8 cellular contexts compared by ENCODE assay signal in the genomic region with DNA sequence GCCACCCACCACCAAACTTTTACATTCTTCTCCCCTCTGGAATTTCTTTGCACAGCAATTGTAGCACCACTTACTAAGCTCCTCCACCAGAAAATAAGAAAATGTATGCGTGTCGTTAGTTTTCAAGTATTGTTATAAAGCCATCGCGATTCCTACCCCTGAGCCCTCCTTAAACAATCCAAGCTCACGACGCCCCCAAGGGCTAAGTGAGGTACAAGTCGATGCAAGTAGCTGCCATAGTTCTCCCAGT. TPM values are rescaled to one million over a fixed set of nuclear protein-coding genes. Genes with fewer than 3 reads are reported as not detected.
DNase-seq lines count a peak whose midpoint lies in the region; ATAC-seq and TF ChIP-seq lines count a peak whose summit lies in the region.

No MANE protein-coding gene starts in this region.

- H3K27ac ChIP-seq in AG04450 (ENCODE audit: low read depth, low read length) (peak overlapping the region; percentile 87), WERI-Rb-1 (no peak overlapping the region), sigmoid colon (peak overlapping the region; percentile 93 to 95 (median 94))

- POLR2A ChIA-PET in AG04450 (lab: Yijun Ruan, JAX) = interaction anchor here (0.6 to 3.3 kb wide), 4 partner anchors 14 to 350 kb away, joined by 3 to 18 read pairs (median 6); partner anchors contain the start of gene FRAT1

- 2 to 4% methylated on average over 7 of the region's 7 CpGs for WGBS in sigmoid colon, 2 donors

- CTCF ChIA-PET in AG04450 (lab: Charles Lee) = interaction anchor here (0.7 to 2.7 kb wide), 10 partner anchors 10 to 260 kb away, joined by 3 to 35 read pairs (median 8); partner anchors contain the start of gene FRAT1

- H3K27me3 ChIP-seq in AG04450 (ENCODE audit: control insufficient read depth, insufficient read depth, low read length) = peaks cover 28% of the 10 kb centered on the region
- peaks cover 2% of the 10 kb centered on the region; the same call in 1 of the 2 replicates for H3K27me3 ChIP-seq in H7 (ENCODE audit: control insufficient read depth, insufficient read depth, low read length)
- H3K27me3 ChIP-seq in WERI-Rb-1 (ENCODE audit: insufficient read depth, low read depth, severe bottlenecking) = no peaks in the 10 kb centered on the region
- H3K27me3 ChIP-seq in sigmoid colon = no peaks in the 10 kb centered on the region

- TF ChIP-seq CTCF in AG04450 (IDR thresholded peaks at IDR 0.05; ENCODE audit: low read depth, low read length) (peak; percentile 23; the same call in 1 of the 2 replicates), WERI-Rb-1 (IDR thresholded peaks at IDR 0.05; ENCODE audit: low read depth, low read length) (peak; percentile 26; the same call in 1 of the 2 replicates), fibroblast of villous mesenchyme (IDR thresholded peaks at IDR 0.05; ENCODE audit: insufficient read depth, low read depth, low read length) (peak; percentile 21), sigmoid colon (IDR thresholded peaks at IDR 0.05) (no peak), omental fat pad (IDR thresholded peaks at IDR 0.05) (no peak)

- peaks cover 4% of the 10 kb centered on the region for H3K36me3 ChIP-seq in H7 (replicated peaks; ENCODE audit: control insufficient read depth, insufficient read depth, low read length)
- H3K36me3 ChIP-seq in WERI-Rb-1 = peaks cover 4% of the 10 kb centered on the region
- peaks cover 0 to 14% (median 0%) of the 10 kb centered on the region in 4 donors for H3K36me3 ChIP-seq in sigmoid colon

- intact Hi-C loops in sigmoid colon (cut with DNase I) = loop anchor here (2.0 to 5.0 kb wide), 2 partner anchors 54 to 69 kb away; partner anchors contain the start of gene RRP12

- DNase-seq in AG04450 (ENCODE audit: low read depth, low spot score) (peak; percentile 15), H7 (peak; percentile 74), WERI-Rb-1 (peak; percentile 39), fibroblast of villous mesenchyme (ENCODE audit: low read depth) (peak; percentile 44), sigmoid colon (no peak), omental fat pad (ENCODE audit: low spot score) (no peak), HuH-7.5 (ENCODE audit: low spot score) (no peak)
- DNase-seq in activated CD4-positive, alpha-beta T cell treated with anti-CD3 and anti-CD28 coated beads for 1 hour = no peak

- peaks cover 0 to 62% (median 50%) of the 10 kb centered on the region in 4 donors for H3K4me1 ChIP-seq in sigmoid colon

- no peaks in the 10 kb centered on the region for H3K9me3 ChIP-seq in AG04450 (ENCODE audit: control insufficient read depth, insufficient read depth, low read length)
- H3K9me3 ChIP-seq in WERI-Rb-1 (ENCODE audit: severe bottlenecking) = no peaks in the 10 kb centered on the region
- H3K9me3 ChIP-seq in sigmoid colon = no peaks in the 10 kb centered on the region

- TF ChIP-seq EP300 in sigmoid colon (IDR thresholded peaks at IDR 0.05) = no peak

- no peak for ATAC-seq in omental fat pad (ENCODE audit: low FRiP score)

- H3K4me3 ChIP-seq in AG04450 (ENCODE audit: low read depth, low read length) (peak overlapping the region; percentile 75), H7 (ENCODE audit: insufficient read depth, low read depth, low read length) (peak overlapping the region; percentile 91), WERI-Rb-1 (ENCODE audit: low read depth, low read length) (peak overlapping the region; percentile 49), fibroblast of villous mesenchyme (ENCODE audit: low read depth, low read length) (peak overlapping the region; percentile 78), sigmoid colon (peak overlapping the region; percentile 53 to 92 (median 81))

- TF ChIP-seq POLR2A in sigmoid colon (IDR thresholded peaks at IDR 0.05) = no peak

RNA-seq across cellular contexts. Expression of gene FRAT2, which starts 1.3 kb away (rescaled TPM):
- polyA plus RNA-seq in AG04450 (2011; rRNA removed) (2.4 and 2.6 TPM in 2 replicates), sigmoid colon (10 to 100 TPM; 23.4 to 31.0 (median 24.6) TPM)
- polyA minus RNA-seq in AG04450 (2011; rRNA and poly(A)+ RNA removed) = 2.8 and 2.9 TPM in 2 replicates
- total RNA-seq in H7 (2014; rRNA removed; shearing (Covaris generic)) = 46.8 and 67.0 TPM in 2 replicates
- total RNA-seq in fibroblast of villous mesenchyme (5.2 and 5.8 TPM in 2 replicates), sigmoid colon (10 to 100 TPM; 11.9 to 18.9 (median 15.7) TPM), omental fat pad (10 to 100 TPM in 3 of 4 donors, 1 to 10 TPM in 1; 8.4 to 32.9 (median 14.2) TPM)

RNA-seq across cellular contexts. Expression of gene FRAT1, which starts 14.2 kb away (rescaled TPM):
- 1.1 and 1.2 TPM in 2 replicates for polyA plus RNA-seq in AG04450 (2011; rRNA removed)
- 1.7 and 2.2 TPM in 2 replicates for polyA minus RNA-seq in AG04450 (2011; rRNA and poly(A)+ RNA removed)
- 5.2 and 6.2 TPM in 2 replicates for total RNA-seq in H7 (2014; rRNA removed; shearing (Covaris generic))
- total RNA-seq in fibroblast of villous mesenchyme = 1.7 and 2.3 TPM in 2 replicates
- total RNA-seq in sigmoid colon = 1 to 10 TPM; 4.1 to 7.1 (median 5.1) TPM
- polyA plus RNA-seq in sigmoid colon = 1 to 10 TPM; 2.8 to 5.0 (median 3.0) TPM
- total RNA-seq in omental fat pad = 10 to 100 TPM in 1 of 4 donors, 1 to 10 TPM in 3; 4.2 to 22.9 (median 5.9) TPM

RNA-seq across cellular contexts. Expression of gene ARHGAP19, which starts 40.8 kb away (rescaled TPM):
- polyA plus RNA-seq in AG04450 (2011; rRNA removed) (7.8 and 8.6 TPM in 2 replicates), sigmoid colon (1 to 10 TPM; 3.0 to 6.0 (median 4.8) TPM)
- polyA minus RNA-seq in AG04450 (2011; rRNA and poly(A)+ RNA removed) = 4.6 and 7.1 TPM in 2 replicates
- 38.7 and 54.0 TPM in 2 replicates for total RNA-seq in H7 (2014; rRNA removed; shearing (Covaris generic))
- total RNA-seq in fibroblast of villous mesenchyme (8.1 and 13.4 TPM in 2 replicates), sigmoid colon (1 to 10 TPM; 4.2 to 9.1 (median 7.3) TPM), omental fat pad (10 to 100 TPM in 1 of 4 donors, 1 to 10 TPM in 3; 4.5 to 19.4 (median 5.3) TPM)

Comparison
In these comparisons a context has a peak if more than half of its experiments do, and no peak if none do; other contexts are left out.
1. DNase-seq: peak in AG04450 (single experiment), H7 (single experiment), WERI-Rb-1 (single experiment) and fibroblast of villous mesenchyme (single experiment); none in sigmoid colon (single experiment), omental fat pad (single experiment), HuH-7.5 (single experiment) and activated CD4-positive, alpha-beta T cell treated with anti-CD3 and anti-CD28 coated beads for 1 hour (single experiment).
2. CTCF ChIP-seq: peak in AG04450 (single experiment), WERI-Rb-1 (single experiment) and fibroblast of villous mesenchyme (single experiment); none in sigmoid colon (0 of 4) and omental fat pad (0 of 3).
3. Peak in every context shown above with its lines, with median percentiles within 50 percentile points of each other: H3K4me3 ChIP-seq.